13 cellular contexts compared by ENCODE assay signal in the genomic region with DNA sequence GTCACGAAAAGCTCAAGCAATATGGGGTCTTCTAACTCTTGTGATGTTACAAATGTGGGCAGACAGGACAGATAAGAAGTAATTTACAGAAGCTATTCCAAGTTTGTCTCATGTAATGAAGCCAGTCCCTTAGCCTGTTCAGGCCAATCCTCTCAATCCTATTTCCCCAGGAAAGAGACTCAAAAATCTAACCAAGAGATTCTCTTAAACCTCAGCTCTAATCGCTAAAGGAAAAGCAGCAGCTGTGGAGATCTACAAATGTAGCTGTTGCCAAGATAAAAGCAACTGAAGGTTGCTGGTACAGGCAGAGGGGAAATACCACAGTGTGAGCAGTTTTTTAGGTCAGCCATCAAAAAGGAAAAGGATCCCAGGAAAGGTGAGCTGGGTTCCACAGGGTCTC. TPM values are rescaled to one million over a fixed set of nuclear protein-coding genes. Genes with fewer than 3 reads are reported as not detected.
DNase-seq lines count a peak whose midpoint lies in the region; ATAC-seq, FAIRE-seq and TF ChIP-seq lines count a peak whose summit lies in the region.
"Had no signal": no experiment of that assay in that cellular context is flagged by ENCODE, and none has a peak within 500 bp of the region (broad histone marks: within the 10 kb centered on the region; RNA-seq: fewer than 3 reads in every experiment).

No MANE protein-coding gene starts in this region.

- peak overlapping the region; percentile 47; the same call in 1 of the 2 replicates for H3K14ac ChIP-seq in H9 (ENCODE audit: insufficient read depth, low read length)

- H4K8ac ChIP-seq in H9 (replicated peaks; ENCODE audit: insufficient read length, low read depth, low read length), result no peak overlapping the region

- H3K4me2 ChIP-seq in H9 (ENCODE audit: insufficient read depth, insufficient read length, low read length) (no peak overlapping the region), fibroblast of lung (ENCODE audit: extremely low read depth, insufficient read depth, low read length) (no peak overlapping the region)

- no peaks in the 10 kb centered on the region for H3K23me2 ChIP-seq in H9 (ENCODE audit: insufficient read length, low read depth, low read length, poor library complexity, severe bottlenecking)

- H3K4ac ChIP-seq in H9 (ENCODE audit: low read depth, low read length), result no peak overlapping the region

- H4K20me1 ChIP-seq in H9 (ENCODE audit: control insufficient read depth, insufficient read depth, insufficient read length) (no peaks in the 10 kb centered on the region), fibroblast of lung (ENCODE audit: control insufficient read depth, extremely low read depth, insufficient read depth, low read length) (no peaks in the 10 kb centered on the region)

- no peak overlapping the region for H2AFZ ChIP-seq in H9 (ENCODE audit: low read length)
- H2AFZ ChIP-seq in fibroblast of lung (ENCODE audit: low read length), result peak overlapping the region; percentile 12

- TF ChIP-seq CTCF in H9 (conservative IDR thresholded peaks at IDR 0.05) (no peak), fibroblast of lung (conservative IDR thresholded peaks at IDR 0.05 in 1 of 2, IDR thresholded peaks at IDR 0.05 in 1 of 2; ENCODE audit: low read depth in 1 of 2, low read length in 2 of 2) (no peak), pancreas (IDR thresholded peaks at IDR 0.05) (no peak), Caco-2 (IDR thresholded peaks at IDR 0.05; ENCODE audit: insufficient read depth in 1 of 2, low read depth in 1 of 2, low read length in 1 of 2, severe bottlenecking in 1 of 2, unreplicated experiment in 1 of 2) (no peak)

- H3K27ac ChIP-seq in H9 (ENCODE audit: insufficient read length, low read depth, low read length) (no peak overlapping the region), fibroblast of lung (ENCODE audit: insufficient read depth, low read length) (no peak overlapping the region), pancreas (no peak overlapping the region)

- H2BK120ac ChIP-seq in H9 (ENCODE audit: low read depth, low read length, poor library complexity, severe bottlenecking), result no peak overlapping the region

- WGBS in H9 (ENCODE audit: extremely low coverage, insufficient read length, low lambda C conversion rate), result no CpG with 5 or more reads among the region's 2 CpGs
- 36 to 44% methylated on average over 2 of the region's 2 CpGs for WGBS in pancreas, 2 donors

- intact Hi-C loops in pancreas (cut with DNase I) (no loop called here), Caco-2 (cut with micrococcal nuclease; ENCODE audit: unreplicated experiment) (no loop called here)
- intact Hi-C loops in activated T-helper 1 cell treated with anti-CD3 and anti-CD28 coated beads, Interleukin-12 subunit alpha, Interleukin-12 subunit beta, Interleukin-2, Interleukin-4 antibody, amounts not matched to agents 30 ng/mL and 10 ng/mL and 1 ng/mL, durations not matched to agents 14 hours and 24 hours and 36 hours (cut with micrococcal nuclease), result no loop called here

- no peak overlapping the region for H3K23ac ChIP-seq in H9 (ENCODE audit: insufficient read length, low read depth, low read length)

- H3K4me1 ChIP-seq in H9 (ENCODE audit: insufficient read depth, low read length) (no peaks in the 10 kb centered on the region; the same call in 1 of the 2 replicates), fibroblast of lung (ENCODE audit: control insufficient read depth, extremely low read depth, insufficient read depth, low read length) (peaks cover 2% of the 10 kb centered on the region), pancreas (peaks cover 0 to 11% (median 5%) of the 10 kb centered on the region in 3 donors), Caco-2 (peaks cover 23% of the 10 kb centered on the region)

- peak overlapping the region in 1 of 3 experiments; percentile 61; a peak in 2 of 7 replicates for H3K27ac Mint-ChIP-seq in H9
- H3K27ac Mint-ChIP-seq in activated T-helper 1 cell treated with anti-CD3 and anti-CD28 coated beads, Interleukin-12 subunit alpha, Interleukin-12 subunit beta, Interleukin-2, Interleukin-4 antibody, amounts not matched to agents 30 ng/mL and 10 ng/mL and 1 ng/mL, durations not matched to agents 14 hours and 24 hours and 36 hours, result no peak overlapping the region
- no peak overlapping the region for H3K27ac Mint-ChIP-seq in Caco-2 (ENCODE audit: unreplicated experiment)

- H3K4me3 ChIP-seq in fibroblast of lung (replicated peaks in 1 of 4; ENCODE audit: control extremely low read depth in 1 of 4, insufficient read depth in 1 of 4, low read depth in 3 of 4, low read length in 4 of 4), result no peak overlapping the region
- no peak overlapping the region for H3K4me3 ChIP-seq in pancreas
- no peak overlapping the region for H3K4me3 ChIP-seq in Caco-2 (ENCODE audit: low read depth, low read length)

- H3K9me3 ChIP-seq in H9 (ENCODE audit: control insufficient read depth, low read depth, low read length) (no peaks in the 10 kb centered on the region), fibroblast of lung (ENCODE audit: control insufficient read depth, insufficient read depth, low read depth, low read length) (no peaks in the 10 kb centered on the region), pancreas (no peaks in the 10 kb centered on the region), Caco-2 (no peaks in the 10 kb centered on the region)

- H4K5ac ChIP-seq in H9 (ENCODE audit: insufficient read length, low read depth, low read length), result no peak overlapping the region

- no peak overlapping the region for H2BK12ac ChIP-seq in H9 (ENCODE audit: insufficient read length, low read depth, low read length)

- no peak overlapping the region for H4K91ac ChIP-seq in H9 (ENCODE audit: insufficient read length, low read depth, low read length)

- H3T11ph ChIP-seq in H9 (ENCODE audit: low read length), result peak overlapping the region; percentile 45

- POLR2A ChIA-PET in Caco-2 (lab: Charles Lee), result no interaction called here

- H3K4me1 Mint-ChIP-seq in H9 (peaks cover 33 to 49% of the 10 kb centered on the region in 2 experiments), Caco-2 (ENCODE audit: low read depth, unreplicated experiment) (peaks cover 34% of the 10 kb centered on the region)
- no peaks in the 10 kb centered on the region for H3K4me1 Mint-ChIP-seq in activated T-helper 1 cell treated with anti-CD3 and anti-CD28 coated beads, Interleukin-12 subunit alpha, Interleukin-12 subunit beta, Interleukin-2, Interleukin-4 antibody, amounts not matched to agents 30 ng/mL and 10 ng/mL and 1 ng/mL, durations not matched to agents 14 hours and 24 hours and 36 hours (ENCODE audit: low read depth)

- no peak overlapping the region for H3K4me3 Mint-ChIP-seq in H9
- H3K4me3 Mint-ChIP-seq in activated T-helper 1 cell treated with anti-CD3 and anti-CD28 coated beads, Interleukin-12 subunit alpha, Interleukin-12 subunit beta, Interleukin-2, Interleukin-4 antibody, amounts not matched to agents 30 ng/mL and 10 ng/mL and 1 ng/mL, durations not matched to agents 14 hours and 24 hours and 36 hours, result no peak overlapping the region
- H3K4me3 Mint-ChIP-seq in Caco-2 (ENCODE audit: unreplicated experiment), result no peak overlapping the region

- no peak overlapping the region for H2BK5ac ChIP-seq in H9 (ENCODE audit: insufficient read length, low read length)

- peak overlapping the region; percentile 15; the same call in 1 of the 2 replicates for H2BK15ac ChIP-seq in H9 (ENCODE audit: low read depth, low read length)

- no peak overlapping the region for H3K18ac ChIP-seq in H9 (ENCODE audit: insufficient read length, low read depth, low read length)

- H2AK5ac ChIP-seq in H9 (ENCODE audit: insufficient read length, low read length), result no peak overlapping the region

- H3K79me1 ChIP-seq in H9 (ENCODE audit: insufficient read depth, low read depth, low read length, poor library complexity, severe bottlenecking), result no peaks in the 10 kb centered on the region

- no peaks in the 10 kb centered on the region for H3K36me3 ChIP-seq in fibroblast of lung (ENCODE audit: control insufficient read depth, insufficient read depth, low read length)
- H3K36me3 ChIP-seq in pancreas, result no peaks in the 10 kb centered on the region
- H3K36me3 ChIP-seq in Caco-2 (ENCODE audit: control insufficient read depth, insufficient read depth, low read length), result no peaks in the 10 kb centered on the region

- H3K36me3 Mint-ChIP-seq in H9 (ENCODE audit: insufficient read depth in 1 of 3, low read depth in 3 of 3), result no peaks in the 10 kb centered on the region
- peaks cover 2% of the 10 kb centered on the region for H3K36me3 Mint-ChIP-seq in activated T-helper 1 cell treated with anti-CD3 and anti-CD28 coated beads, Interleukin-12 subunit alpha, Interleukin-12 subunit beta, Interleukin-2, Interleukin-4 antibody, amounts not matched to agents 30 ng/mL and 10 ng/mL and 1 ng/mL, durations not matched to agents 14 hours and 24 hours and 36 hours (ENCODE audit: low read depth)
- H3K36me3 Mint-ChIP-seq in Caco-2 (ENCODE audit: insufficient read depth, unreplicated experiment), result no peaks in the 10 kb centered on the region

- no peak for FAIRE-seq in pancreas (lab: Jason Lieb, UNC)

- no peak overlapping the region for H2BK20ac ChIP-seq in H9 (ENCODE audit: low read depth, low read length, poor library complexity, severe bottlenecking)

- H3K79me2 ChIP-seq in H9 (ENCODE audit: insufficient read depth, low read length) (no peaks in the 10 kb centered on the region), fibroblast of lung (ENCODE audit: control insufficient read depth, insufficient read depth, low read length) (no peaks in the 10 kb centered on the region)

- no peaks in the 10 kb centered on the region for H3K9me3 Mint-ChIP-seq in H9
- H3K9me3 Mint-ChIP-seq in activated T-helper 1 cell treated with anti-CD3 and anti-CD28 coated beads, Interleukin-12 subunit alpha, Interleukin-12 subunit beta, Interleukin-2, Interleukin-4 antibody, amounts not matched to agents 30 ng/mL and 10 ng/mL and 1 ng/mL, durations not matched to agents 14 hours and 24 hours and 36 hours, result no peaks in the 10 kb centered on the region
- H3K9me3 Mint-ChIP-seq in Caco-2 (ENCODE audit: unreplicated experiment), result no peaks in the 10 kb centered on the region

- BruUV-seq in Caco-2 (replicated peaks; lab: Mats Ljungman, UMichigan), result no TSS peak

- H3K27me3 ChIP-seq in H9 (ENCODE audit: insufficient read depth, low read length) (no peaks in the 10 kb centered on the region), fibroblast of lung (ENCODE audit: control insufficient read depth, insufficient read depth, low read length) (no peaks in the 10 kb centered on the region), pancreas (no peaks in the 10 kb centered on the region), Caco-2 (replicated peaks; ENCODE audit: control insufficient read depth, insufficient read depth, low read length) (no peaks in the 10 kb centered on the region)

- CTCF ChIA-PET in Caco-2 (lab: Charles Lee), result interaction anchor here (1.7 kb wide), 1 partner anchor 15 kb away, joined by 6 read pairs; no protein-coding TSS in a partner anchor

- H3K56ac ChIP-seq in H9 (ENCODE audit: insufficient read length, low read depth, low read length), result no peak overlapping the region

- ATAC-seq in SK-N-SH treated with all-trans-retinoic acid at 6 μM for 48 hours (peak; percentile 68), pancreas (peak; percentile 80 to 95 (median 89)), GM21447 (IDR thresholded peaks at IDR 0.05; ENCODE audit: unreplicated experiment) (no peak)
- ATAC-seq: activated CD4-positive, CD25-positive, alpha-beta regulatory T cell treated with anti-CD3 and anti-CD28 coated beads, Interleukin-2, amount 50 U/mL, for 24 hours had no signal

- H3K9ac ChIP-seq in H9 (ENCODE audit: extremely low read depth, insufficient read length, low read length) (no peak overlapping the region), fibroblast of lung (ENCODE audit: insufficient read depth, low read length) (no peak overlapping the region)

- no peak for DNase-seq in H9
- DNase-seq in fibroblast of lung (ENCODE audit: low read depth in 2 of 2), result peak; percentile 14 to 68
- DNase-seq in pancreas, result peak in 3 of 6 donors; percentile 13 to 27 (median 25)
- DNase-seq in activated T-helper 1 cell treated with anti-CD3 and anti-CD28 coated beads, Interleukin-12 subunit alpha, Interleukin-12 subunit beta, Interleukin-2, Interleukin-4 antibody, amounts not matched to agents 30 ng/mL and 10 ng/mL and 1 ng/mL, durations not matched to agents 14 hours and 24 hours and 36 hours (ENCODE audit: low spot score), result no peak
- no peak for DNase-seq in Caco-2
- DNase-seq in globus pallidus (ENCODE audit: low spot score), result no peak
- DNase-seq: activated gamma-delta T cell treated with Interleukin-2 at 50 U/mL for 16 hours, DMS79, NCI-H2081, NCI-H774 had no signal

- no peaks in the 10 kb centered on the region for H3K27me3 Mint-ChIP-seq in H9 (ENCODE audit: low read depth)
- no peaks in the 10 kb centered on the region for H3K27me3 Mint-ChIP-seq in activated T-helper 1 cell treated with anti-CD3 and anti-CD28 coated beads, Interleukin-12 subunit alpha, Interleukin-12 subunit beta, Interleukin-2, Interleukin-4 antibody, amounts not matched to agents 30 ng/mL and 10 ng/mL and 1 ng/mL, durations not matched to agents 14 hours and 24 hours and 36 hours (ENCODE audit: insufficient read depth)
- no peaks in the 10 kb centered on the region for H3K27me3 Mint-ChIP-seq in Caco-2 (ENCODE audit: insufficient read depth, unreplicated experiment)

RNA-seq across cellular contexts. Expression of gene ANK3, which starts 39.3 kb away (rescaled TPM):
- total RNA-seq in H9 (2021), result 56.0 and 59.6 TPM in 2 replicates
- total RNA-seq in fibroblast of lung, result 0.50 and 1.3 TPM in 2 replicates
- polyA plus RNA-seq in fibroblast of lung, result 0.79 and 2.7 TPM in 2 replicates
- polyA plus RNA-seq in fibroblast of lung (2012), result 0.44 and 1.3 TPM in 2 replicates
- polyA minus RNA-seq in fibroblast of lung (ENCODE audit: low replicate concordance), result 0.94 and 5.1 TPM in 2 replicates
- 10 to 100 TPM; 15.7 to 28.5 (median 18.8) TPM for total RNA-seq in pancreas
- polyA plus RNA-seq in pancreas, result 1 to 10 TPM; 3.3 to 7.7 TPM
- total RNA-seq in activated T-helper 1 cell treated with anti-CD3 and anti-CD28 coated beads, Interleukin-12 subunit alpha, Interleukin-12 subunit beta, Interleukin-2, Interleukin-4 antibody, amounts not matched to agents 30 ng/mL and 10 ng/mL and 1 ng/mL, durations not matched to agents 14 hours and 24 hours and 36 hours, result 26.8 and 27.9 TPM in 2 replicates
- total RNA-seq in Caco-2 (2022), result 46.7 and 52.3 TPM in 2 replicates

Comparison
In these comparisons a context has a peak if more than half of its experiments do, and no peak if none do; other contexts are left out.
1. DNase-seq: peak in fibroblast of lung (2 of 2); none in H9 (single experiment), activated T-helper 1 cell treated with anti-CD3 and anti-CD28 coated beads, Interleukin-12 subunit alpha, Interleukin-12 subunit beta, Interleukin-2, Interleukin-4 antibody, amounts not matched to agents 30 ng/mL and 10 ng/mL and 1 ng/mL, durations not matched to agents 14 hours and 24 hours and 36 hours (single experiment), Caco-2 (0 of 2) and globus pallidus (single experiment).